In genomic region chr7:5226921-5227785, GRCh38 we compare ENCODE assay signal across 20 cellular contexts. TPM values are rescaled to one million over a fixed set of nuclear protein-coding genes. Genes with fewer than 3 reads are reported as not detected.
A peak's percentile ranks its signal among the peaks of the same experiment; 100 is the strongest.
DNase-seq lines count a peak whose midpoint lies in the region; ATAC-seq, FAIRE-seq and TF ChIP-seq lines count a peak whose summit lies in the region.
"Had no signal": no experiment of that assay in that cellular context is flagged by ENCODE, and none has a peak within 500 bp of the region (broad histone marks: within the 10 kb centered on the region; RNA-seq: fewer than 3 reads in every experiment).

No MANE protein-coding gene starts in this region.

- no peak overlapping the region for H3K27ac Mint-ChIP-seq in activated CD4-positive, alpha-beta memory T cell treated with anti-CD3 and anti-CD28 coated beads for 36 hours
- H3K27ac Mint-ChIP-seq: HFFc6 had no signal

- H3K36me3 ChIP-seq in heart right ventricle (peaks cover 0 to 100% (median 90%) of the 10 kb centered on the region in 9 donors), kidney (ENCODE audit: control insufficient read depth in 1 of 2, insufficient read depth in 2 of 2, low read length in 2 of 2) (peaks cover 38 to 77% of the 10 kb centered on the region in 2 donors)

- CTCF ChIA-PET in activated CD4-positive, alpha-beta memory T cell treated with anti-CD3 and anti-CD28 coated beads for 36 hours (lab: Charles Lee): no interaction called here

- intact Hi-C loops in left cardiac atrium (cut with DNase I) (no loop called here), heart right ventricle (cut with DNase I) (no loop called here), kidney (cut with DNase I) (no loop called here), posterior vena cava (cut with DNase I) (no loop called here)
- intact Hi-C loops in activated CD4-positive, alpha-beta memory T cell treated with anti-CD3 and anti-CD28 coated beads for 36 hours (cut with micrococcal nuclease): no loop called here

- H3K9me3 ChIP-seq in heart right ventricle (no peaks in the 10 kb centered on the region), kidney (ENCODE audit: control insufficient read depth in 1 of 2, low read length in 2 of 2) (no peaks in the 10 kb centered on the region)
- H3K9me3 ChIP-seq: HAP-1, SK-N-SH had no signal

- H3K36me3 Mint-ChIP-seq in activated CD4-positive, alpha-beta memory T cell treated with anti-CD3 and anti-CD28 coated beads for 36 hours: peaks cover 48% of the 10 kb centered on the region

- H3K4me3 Mint-ChIP-seq in activated CD4-positive, alpha-beta memory T cell treated with anti-CD3 and anti-CD28 coated beads for 36 hours: no peak overlapping the region
- H3K4me3 Mint-ChIP-seq: HFFc6 had no signal

- H3K27me3 ChIP-seq in heart right ventricle: no peaks in the 10 kb centered on the region

- ATAC-seq in left cardiac atrium (no peak), heart right ventricle (no peak)

- H3K27me3 Mint-ChIP-seq in activated CD4-positive, alpha-beta memory T cell treated with anti-CD3 and anti-CD28 coated beads for 36 hours: no peaks in the 10 kb centered on the region

- no peak for TF ChIP-seq CTCF in heart right ventricle (IDR thresholded peaks at IDR 0.05)
- no peak for TF ChIP-seq CTCF in kidney (IDR thresholded peaks at IDR 0.05; ENCODE audit: borderline replicate concordance, extremely low read depth, insufficient read depth)

- peaks cover 0 to 27% (median 6%) of the 10 kb centered on the region in 9 donors for H3K4me1 ChIP-seq in heart right ventricle
- no peaks in the 10 kb centered on the region for H3K4me1 ChIP-seq in kidney (ENCODE audit: control insufficient read depth in 1 of 2, insufficient read depth in 1 of 2, low read depth in 1 of 2, low read length in 2 of 2)
- H3K4me1 ChIP-seq: HAP-1 had no signal

- DNase-seq in left cardiac atrium (peak; percentile 13), heart right ventricle (no peak), kidney (peak; percentile 67), posterior vena cava (ENCODE audit: low spot score) (peak; percentile 73), Kasumi-1 (lab: John Stamatoyannopoulos, UW) (no peak), GM12892 (ENCODE audit: insufficient read length) (no peak)
- no peak for DNase-seq in activated CD4-positive, alpha-beta memory T cell treated with anti-CD3 and anti-CD28 coated beads for 36 hours
- DNase-seq: Calu3, DMS153, DND-41, HFFc6, KG1, MM.1S, NCI-H2029 treated with DMSO at 0.1 percent for 48 hours, NCI-H2227 treated with DMSO at 0.1 percent for 48 hours, NCI-H526 treated with DMSO at 0.1 percent for 48 hours, RPMI8226, SK-N-SH had no signal

- no peak for TF ChIP-seq POLR2A in GM12892 (IDR thresholded peaks at IDR 0.05; ENCODE audit: low read depth, low read length)

- H3K27ac ChIP-seq in heart right ventricle: no peak overlapping the region
- no peak overlapping the region for H3K27ac ChIP-seq in kidney (ENCODE audit: low read depth in 2 of 2, low read length in 2 of 2)

- H3K9me3 Mint-ChIP-seq in activated CD4-positive, alpha-beta memory T cell treated with anti-CD3 and anti-CD28 coated beads for 36 hours: no peaks in the 10 kb centered on the region
- H3K9me3 Mint-ChIP-seq: HFFc6 had no signal

- H3K4me1 Mint-ChIP-seq in activated CD4-positive, alpha-beta memory T cell treated with anti-CD3 and anti-CD28 coated beads for 36 hours (ENCODE audit: low read depth): no peaks in the 10 kb centered on the region

- no peak overlapping the region for H3K9ac ChIP-seq in kidney (ENCODE audit: low read length in 2 of 2)
- H3K9ac ChIP-seq: SK-N-SH had no signal

- 91% methylated on average over 41 of the region's 41 CpGs for WGBS in heart right ventricle, 2 donors

- POLR2A ChIA-PET in activated CD4-positive, alpha-beta memory T cell treated with anti-CD3 and anti-CD28 coated beads for 36 hours (lab: Charles Lee): no interaction called here

- no peak overlapping the region for H3K4me3 ChIP-seq in heart right ventricle
- no peak overlapping the region for H3K4me3 ChIP-seq in kidney (ENCODE audit: low read length in 2 of 2)
- H3K4me3 ChIP-seq: HAP-1 had no signal

- FAIRE-seq in kidney (lab: Jason Lieb, UNC) (no peak), GM12892 (lab: Jason Lieb, UNC) (no peak)
- FAIRE-seq: HTR-8/SVneo had no signal

RNA-seq across cellular contexts. Expression of gene WIPI2, which starts 37.1 kb away (rescaled TPM):
- 10 to 100 TPM; 54.6 to 58.9 TPM for total RNA-seq in left cardiac atrium
- total RNA-seq in heart right ventricle: 10 to 100 TPM; 38.2 to 60.7 (median 48.6) TPM
- polyA plus RNA-seq in heart right ventricle: 10 to 100 TPM; 15.9 to 33.4 TPM
- 56.1 TPM for total RNA-seq in kidney
- polyA plus RNA-seq in kidney (ENCODE audit: insufficient read depth, low read depth, low replicate concordance): 48.1 TPM
- total RNA-seq in posterior vena cava: 10 to 100 TPM; 37.2 to 38.7 TPM
- polyA plus RNA-seq in GM12892 (2012; ENCODE audit: missing spikeins): 45.0 TPM
- 10 to 100 TPM; 46.0 to 46.7 TPM for total RNA-seq in activated CD4-positive, alpha-beta memory T cell treated with anti-CD3 and anti-CD28 coated beads for 36 hours

RNA-seq across cellular contexts. Expression of gene SLC29A4, which starts 55.6 kb away (rescaled TPM):
- 10 to 100 TPM; 12.5 to 26.3 TPM for total RNA-seq in left cardiac atrium
- total RNA-seq in heart right ventricle: 1 to 10 TPM in 9 of 10 donors, under 1 TPM in 1; 0.94 to 4.5 (median 1.9) TPM
- 1 to 10 TPM; 4.4 to 5.3 TPM for polyA plus RNA-seq in heart right ventricle
- total RNA-seq in kidney: 3.4 TPM
- polyA plus RNA-seq in kidney (ENCODE audit: insufficient read depth, low read depth, low replicate concordance): 6.8 TPM
- total RNA-seq in posterior vena cava: 1 to 10 TPM in 1 of 2 donors, under 1 TPM in 1; 0.90 to 1.4 TPM
- 0.40 TPM for polyA plus RNA-seq in GM12892 (2012; ENCODE audit: missing spikeins)
- under 1 TPM; 0.45 to 0.56 TPM for total RNA-seq in activated CD4-positive, alpha-beta memory T cell treated with anti-CD3 and anti-CD28 coated beads for 36 hours

Comparison
In these comparisons a context has a peak if more than half of its experiments do, and no peak if none do; other contexts are left out.
1. DNase-seq: peak in left cardiac atrium (single experiment), kidney (single experiment) and posterior vena cava (single experiment); none in heart right ventricle (0 of 2), Kasumi-1 (0 of 2), GM12892 (single experiment) and activated CD4-positive, alpha-beta memory T cell treated with anti-CD3 and anti-CD28 coated beads for 36 hours (single experiment).